In the genomic region with DNA sequence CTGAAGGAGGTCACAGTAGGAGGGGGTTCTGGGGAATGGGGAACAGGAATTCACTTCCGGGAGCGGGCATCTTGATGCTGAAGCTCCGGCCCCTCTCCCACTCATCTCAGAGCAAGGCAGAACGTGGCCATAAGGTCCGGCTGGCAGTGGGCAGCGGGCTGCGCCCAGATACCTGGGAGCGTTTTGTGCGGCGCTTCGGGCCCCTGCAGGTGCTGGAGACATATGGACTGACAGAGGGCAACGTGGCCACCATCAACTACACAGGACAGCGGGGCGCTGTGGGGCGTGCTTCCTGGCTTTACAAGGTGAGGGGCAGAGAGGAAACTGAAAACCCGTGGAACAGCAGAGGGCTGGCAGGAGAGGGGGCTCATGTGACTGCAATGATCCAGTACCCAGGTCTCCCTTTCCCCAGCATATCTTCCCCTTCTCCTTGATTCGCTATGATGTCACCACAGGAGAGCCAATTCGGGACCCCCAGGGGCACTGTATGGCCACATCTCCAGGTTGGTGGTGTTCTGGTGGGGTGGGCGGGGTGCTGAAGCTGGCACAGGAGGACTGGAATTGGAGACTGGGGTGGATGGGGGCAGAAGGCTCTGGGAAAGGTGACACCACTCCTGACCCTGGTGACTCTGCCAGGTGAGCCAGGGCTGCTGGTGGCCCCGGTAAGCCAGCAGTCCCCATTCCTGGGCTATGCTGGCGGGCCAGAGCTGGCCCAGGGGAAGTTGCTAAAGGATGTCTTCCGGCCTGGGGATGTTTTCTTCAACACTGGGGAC, we compare ENCODE assay signal across 1 cellular context.
TF ChIP-seq lines count a peak whose summit lies in the region.

No MANE protein-coding gene starts in this region.

TF ChIP-seq in HepG2, 621 proteins besides CTCF, POLR2A, EP300 and RAD21 (continued from another document):
- TF ChIP-seq KDM5A (IDR thresholded peaks at IDR 0.05; ENCODE audit: borderline replicate concordance, low read length) (no peak), ZBTB20 (CRISPR knock-in tag; IDR thresholded peaks at IDR 0.05; ENCODE audit: borderline replicate concordance, low read depth) (no peak), PLRG1 (conservative IDR thresholded peaks at IDR 0.05) (no peak)
